Comparison of ENCODE assay signal across 1 cellular context in genomic region chrX:22109442-22109841, GRCh38.
TF ChIP-seq lines count a peak whose summit lies in the region.

No MANE protein-coding gene starts in this region.

TF ChIP-seq in GM23338, 12 proteins besides CTCF, POLR2A, EP300 and RAD21 (continued from another document):
- no peak for TF ChIP-seq POLR2AphosphoS5 (IDR thresholded peaks at IDR 0.05; ENCODE audit: low read depth)
- TF ChIP-seq ZNF462 (CRISPR knock-in tag; IDR thresholded peaks at IDR 0.05): no peak
- TF ChIP-seq ETS1 (IDR thresholded peaks at IDR 0.05): no peak
